Comparison of ENCODE assay signal across 1 cellular context in the genomic region with DNA sequence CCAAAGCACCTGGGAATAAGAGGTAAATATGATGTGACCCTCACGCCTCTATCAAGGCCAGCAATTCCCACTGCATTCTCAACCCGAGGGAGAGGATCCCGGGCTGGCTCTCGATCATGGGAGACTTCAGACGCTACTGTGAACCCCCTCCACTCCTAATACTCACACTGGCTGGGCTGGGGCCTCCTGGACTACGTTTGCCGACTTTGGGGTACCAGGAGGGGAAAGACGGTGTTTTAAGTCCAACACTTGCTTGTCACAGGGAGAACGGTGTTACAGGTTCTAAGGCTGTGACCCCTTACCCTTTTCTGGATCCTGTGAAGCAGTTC.
TF ChIP-seq lines count a peak whose summit lies in the region.

No MANE protein-coding gene starts in this region.

TF ChIP-seq in endothelial cell of umbilical vein, 7 proteins besides CTCF, POLR2A, EP300 and RAD21 (continued from another document):
- TF ChIP-seq, protein P1, sequence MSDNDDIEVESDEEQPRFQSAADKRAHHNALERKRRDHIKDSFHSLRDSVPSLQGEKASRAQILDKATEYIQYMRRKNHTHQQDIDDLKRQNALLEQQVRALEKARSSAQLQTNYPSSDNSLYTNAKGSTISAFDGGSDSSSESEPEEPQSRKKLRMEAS (IDR thresholded peaks at IDR 0.05; ENCODE audit: insufficient read depth, insufficient read length): no peak
- TF ChIP-seq JUN (IDR thresholded peaks at IDR 0.05; ENCODE audit: borderline replicate concordance, insufficient read depth, insufficient read length, low read depth): no peak
